In the genomic region with DNA sequence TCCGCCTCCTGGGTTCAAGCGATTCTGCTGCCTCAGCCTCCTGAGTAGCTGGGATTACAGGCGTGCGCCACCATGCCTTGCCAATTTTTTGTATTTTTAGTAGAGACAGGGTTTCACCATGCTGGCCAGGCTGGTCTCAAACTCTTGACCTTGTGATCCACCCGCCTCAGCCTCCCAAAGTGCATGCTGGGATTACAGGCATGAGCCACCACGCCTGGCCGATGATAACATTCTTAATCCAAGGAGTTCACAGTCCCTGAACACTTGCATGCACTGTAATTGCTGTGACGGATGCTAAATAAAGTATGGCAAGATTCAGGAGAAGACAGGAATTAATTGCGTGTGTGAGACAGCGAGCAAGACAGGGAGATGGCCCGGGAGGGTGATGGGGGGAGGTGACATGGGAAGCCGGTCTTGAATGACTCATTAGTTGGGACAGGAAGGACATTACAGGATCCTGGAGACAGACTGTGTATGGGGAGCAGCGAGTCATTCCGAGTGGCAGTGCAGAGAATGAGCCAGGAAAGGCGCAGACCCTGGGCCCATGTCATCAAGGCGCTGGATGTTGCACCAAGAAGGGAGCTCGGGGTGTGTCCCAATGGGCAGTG, we compare ENCODE assay signal across 19 cellular contexts. TPM values are rescaled to one million over a fixed set of nuclear protein-coding genes. Genes with fewer than 3 reads are reported as not detected.
DNase-seq lines count a peak whose midpoint lies in the region; ATAC-seq, FAIRE-seq and TF ChIP-seq lines count a peak whose summit lies in the region.
"Had no signal": no experiment of that assay in that cellular context is flagged by ENCODE, and none has a peak within 500 bp of the region (broad histone marks: within the 10 kb centered on the region; RNA-seq: fewer than 3 reads in every experiment).

No MANE protein-coding gene starts in this region.

- H3K27ac ChIP-seq in GM23248: no peak overlapping the region
- peak overlapping the region in 3 of 4 donors; percentile 31 to 85 (median 37) for H3K27ac ChIP-seq in upper lobe of left lung
- H3K27ac ChIP-seq: thoracic aorta had no signal

- H3K4me3 ChIP-seq in GM23248 (no peak overlapping the region), upper lobe of left lung (no peak overlapping the region)
- H3K4me3 ChIP-seq: left lung, smooth muscle cell, thoracic aorta had no signal

- peak; percentile 9 for DNase-seq in GM23248
- DNase-seq in RCC 7860 (ENCODE audit: low spot score): peak; percentile 81
- DNase-seq in glomerular visceral epithelial cell (ENCODE audit: extremely low spot score): peak; percentile 17
- DNase-seq in upper lobe of left lung: no peak
- no peak for DNase-seq in NCI-H1092 treated with DMSO at 0.1 percent for 48 hours (lab: John Stamatoyannopoulos, UW)
- DNase-seq: activated CD4-positive, alpha-beta T cell treated with anti-CD3 and anti-CD28 coated beads, Interleukin-2, amount 50 U/mL, for 4 hours; activated T-cell treated with anti-CD3 and anti-CD28 coated beads, Interleukin-2, amount 50 U/mL, for 72 hours; CD4-positive, CD25-positive, alpha-beta regulatory T cell; hypothalamus; IMR-90; left lung; MV-4-11; NCI-H69; posterior cingulate gyrus had no signal

- no peaks in the 10 kb centered on the region for H4K20me1 ChIP-seq in GM23248 (ENCODE audit: insufficient read depth)

- no peaks in the 10 kb centered on the region for H3K79me2 ChIP-seq in GM23248 (ENCODE audit: insufficient read depth)

- H3K36me3 ChIP-seq in GM23248 (ENCODE audit: low read depth) (no peaks in the 10 kb centered on the region), upper lobe of left lung (no peaks in the 10 kb centered on the region)
- H3K36me3 ChIP-seq: left lung, thoracic aorta had no signal

- no peak for ATAC-seq in upper lobe of left lung (ENCODE audit: low FRiP score in 2 of 2)
- no peak for ATAC-seq in GM21390 (IDR thresholded peaks at IDR 0.05; ENCODE audit: unreplicated experiment)
- no peak for ATAC-seq in GM21526 (IDR thresholded peaks at IDR 0.05; ENCODE audit: low FRiP score, unreplicated experiment)
- ATAC-seq: activated T-cell treated with anti-CD3 and anti-CD28 coated beads, Interleukin-2, amount 50 U/mL, for 72 hours; left lung had no signal

- H3K27me3 ChIP-seq in GM23248 (replicated peaks; ENCODE audit: insufficient read depth): peaks cover 4% of the 10 kb centered on the region; the same call in 1 of the 2 replicates
- no peaks in the 10 kb centered on the region for H3K27me3 ChIP-seq in upper lobe of left lung

- TF ChIP-seq EP300 in upper lobe of left lung (IDR thresholded peaks at IDR 0.05): no peak

- no peak overlapping the region for H3K4me2 ChIP-seq in GM23248 (ENCODE audit: unreplicated experiment)
- H3K4me2 ChIP-seq: smooth muscle cell had no signal

- H3K9me3 ChIP-seq in GM23248 (ENCODE audit: low read depth): no peaks in the 10 kb centered on the region
- H3K9me3 ChIP-seq in upper lobe of left lung: no peaks in the 10 kb centered on the region
- H3K9me3 ChIP-seq: left lung, thoracic aorta had no signal

- H3K4me1 ChIP-seq in GM23248 (ENCODE audit: insufficient read depth): no peaks in the 10 kb centered on the region
- peaks cover 5 to 19% (median 14%) of the 10 kb centered on the region in 4 donors for H3K4me1 ChIP-seq in upper lobe of left lung

- TF ChIP-seq CTCF in upper lobe of left lung (IDR thresholded peaks at IDR 0.05): no peak

- no peaks in the 10 kb centered on the region for H3K9me2 ChIP-seq in GM23248 (ENCODE audit: insufficient read depth)

- FAIRE-seq in RCC 7860 (lab: Jason Lieb, UNC): peak; percentile 10
- FAIRE-seq: H1 had no signal

- no peaks in the 10 kb centered on the region for H3F3A ChIP-seq in GM23248 (ENCODE audit: insufficient read depth)

- no peak overlapping the region for H3K9ac ChIP-seq in GM23248

- TF ChIP-seq POLR2A in upper lobe of left lung (IDR thresholded peaks at IDR 0.05): no peak

- WGBS in GM23248 (ENCODE audit: low coverage in 1 of 2, low lambda C conversion rate in 2 of 2, missing lambda C conversion rate in 2 of 2), 2 experiments: 77 to 82% methylated on average over 17 of the region's 17 CpGs
- WGBS in upper lobe of left lung, 2 donors: 78 to 81% methylated on average over 17 of the region's 17 CpGs

- in situ Hi-C loops in GM23248 (cut with MboI): no loop called here

- no peak overlapping the region for H2AFZ ChIP-seq in GM23248

RNA-seq across cellular contexts. Expression of gene ABCA3, which starts 6.7 kb away (rescaled TPM):
- 0.76 and 2.1 TPM in 2 replicates for total RNA-seq in GM23248 (2014; rRNA removed; shearing (Covaris generic))
- 0.47 and 0.64 TPM in 2 replicates for polyA plus RNA-seq in GM23248 (2016; fragmentation: Nextera tagmentation; extraction: Ambion mirVana)
- total RNA-seq in upper lobe of left lung: 100 to 1,000 TPM; 337 to 619 (median 455) TPM

Comparison
In these comparisons a context has a peak if more than half of its experiments do, and no peak if none do; other contexts are left out.
1. DNase-seq: peak in GM23248 (single experiment), RCC 7860 (single experiment) and glomerular visceral epithelial cell (single experiment); none in upper lobe of left lung (0 of 2) and NCI-H1092 treated with DMSO at 0.1 percent for 48 hours (single experiment).
2. RNA of gene ABCA3, which starts 6.7 kb away (total RNA-seq): 337 to 619 TPM in upper lobe of left lung; 0.76 to 2.1 TPM in GM23248; every median in the first group is over 100 times any median in the second.